17 cellular contexts compared by ENCODE assay signal in genomic region chr16:850668-851067, GRCh38. TPM values are rescaled to one million over a fixed set of nuclear protein-coding genes. Genes with fewer than 3 reads are reported as not detected.
DNase-seq lines count a peak whose midpoint lies in the region; ATAC-seq and TF ChIP-seq lines count a peak whose summit lies in the region.
"Had no signal": no experiment of that assay in that cellular context is flagged by ENCODE, and none has a peak within 500 bp of the region (broad histone marks: within the 10 kb centered on the region; RNA-seq: fewer than 3 reads in every experiment).

No MANE protein-coding gene starts in this region.

- H3K4me1 Mint-ChIP-seq in T-helper 17 cell = peaks cover 4% of the 10 kb centered on the region
- H3K4me1 Mint-ChIP-seq: H9 had no signal

- H3K27ac Mint-ChIP-seq in T-helper 17 cell = peak overlapping the region; percentile 54
- H3K27ac Mint-ChIP-seq: H9, HFFc6 had no signal

- H3K4me1 ChIP-seq in right cardiac atrium (ENCODE audit: control insufficient read depth, insufficient read depth, low read length) (no peaks in the 10 kb centered on the region), heart right ventricle (no peaks in the 10 kb centered on the region), neuronal stem cell (ENCODE audit: control insufficient read depth in 2 of 2, insufficient read depth in 1 of 2, low read depth in 1 of 2, low read length in 2 of 2) (no peaks in the 10 kb centered on the region), thyroid gland (no peaks in the 10 kb centered on the region)

- H3K36me3 ChIP-seq in heart right ventricle = no peaks in the 10 kb centered on the region
- H3K36me3 ChIP-seq in neuronal stem cell (replicated peaks in 1 of 2; ENCODE audit: control insufficient read depth in 2 of 2, insufficient read depth in 2 of 2, low read length in 2 of 2) = no peaks in the 10 kb centered on the region
- H3K36me3 ChIP-seq in thyroid gland = no peaks in the 10 kb centered on the region

- H3K4me2 ChIP-seq in neuronal stem cell (ENCODE audit: insufficient read depth, low read length, poor library complexity, severe bottlenecking) = no peak overlapping the region
- H3K4me2 ChIP-seq: BLaER1 treated with 17β-estradiol and CSF1 and Interleukin-3, amounts not matched to agents 10 nM and 100 nM had no signal

- H3K9ac ChIP-seq in neuronal stem cell (ENCODE audit: low read depth, low read length, poor library complexity) = no peak overlapping the region
- H3K9ac ChIP-seq: BLaER1 treated with 17β-estradiol and CSF1 and Interleukin-3, amounts not matched to agents 10 nM and 100 nM had no signal

- H2BK12ac ChIP-seq in neuronal stem cell (ENCODE audit: low read length) = no peak overlapping the region

- H3K18ac ChIP-seq in neuronal stem cell (ENCODE audit: low read length) = no peak overlapping the region

- no peak overlapping the region for H3K4ac ChIP-seq in neuronal stem cell (ENCODE audit: low read length)

- H3K4me3 Mint-ChIP-seq in T-helper 17 cell = peak overlapping the region; percentile 5
- H3K4me3 Mint-ChIP-seq: CD4-positive, CD25-positive, alpha-beta regulatory T cell; H9; HFFc6 had no signal

- H3K27me3 ChIP-seq in right cardiac atrium (ENCODE audit: control insufficient read depth, insufficient read depth) (no peaks in the 10 kb centered on the region), heart right ventricle (peaks cover 0 to 6% (median 0%) of the 10 kb centered on the region in 7 donors), neuronal stem cell (ENCODE audit: control insufficient read depth in 3 of 3, insufficient read depth in 3 of 3, low read depth in 1 of 3, low read length in 3 of 3) (no peaks in the 10 kb centered on the region), thyroid gland (no peaks in the 10 kb centered on the region)

- no peak overlapping the region for H2AFZ ChIP-seq in neuronal stem cell (ENCODE audit: low read length)

- H3K79me1 ChIP-seq in neuronal stem cell (ENCODE audit: low read depth, low read length) = no peaks in the 10 kb centered on the region

- H3K9me3 ChIP-seq in right cardiac atrium (ENCODE audit: control insufficient read depth, low read length) (no peaks in the 10 kb centered on the region), heart right ventricle (peaks cover 0 to 31% (median 0%) of the 10 kb centered on the region in 11 donors), T-helper 17 cell (ENCODE audit: control insufficient read depth, low read length, poor library complexity, severe bottlenecking) (no peaks in the 10 kb centered on the region), neuronal stem cell (replicated peaks in 1 of 2; ENCODE audit: control insufficient read depth in 2 of 2, insufficient read depth in 1 of 2, low read depth in 1 of 2, low read length in 2 of 2) (peaks cover 24 to 43% of the 10 kb centered on the region in 2 donors), thyroid gland (no peaks in the 10 kb centered on the region)

- H2BK5ac ChIP-seq in neuronal stem cell (ENCODE audit: low read length) = no peak overlapping the region

- no peak overlapping the region for H2BK15ac ChIP-seq in neuronal stem cell (ENCODE audit: low read length)

- intact Hi-C loops in right cardiac atrium (cut with DNase I) (no loop called here), heart right ventricle (cut with DNase I) (no loop called here), thyroid gland (cut with DNase I) (no loop called here)

- peak overlapping the region; percentile 30 for H4K8ac ChIP-seq in neuronal stem cell (ENCODE audit: low read depth, low read length)

- TF ChIP-seq CTCF in heart right ventricle (IDR thresholded peaks at IDR 0.05) (no peak), thyroid gland (IDR thresholded peaks at IDR 0.05) (no peak)

- H3K27me3 Mint-ChIP-seq in T-helper 17 cell = no peaks in the 10 kb centered on the region
- H3K27me3 Mint-ChIP-seq: CD4-positive, CD25-positive, alpha-beta regulatory T cell had no signal

- H3K36me3 Mint-ChIP-seq in T-helper 17 cell (ENCODE audit: low read depth) = no peaks in the 10 kb centered on the region
- H3K36me3 Mint-ChIP-seq: CD4-positive, CD25-positive, alpha-beta regulatory T cell had no signal

- H3K4me3 ChIP-seq in right cardiac atrium (ENCODE audit: low read length) (no peak overlapping the region), heart right ventricle (no peak overlapping the region), neuronal stem cell (ENCODE audit: low read length in 2 of 2) (no peak overlapping the region), thyroid gland (replicated peaks in 1 of 3) (no peak overlapping the region)

- peak; percentile 4 to 31 (median 12) for DNase-seq in right cardiac atrium
- DNase-seq in heart right ventricle = no peak
- DNase-seq in T-helper 17 cell = no peak
- no peak for DNase-seq in neuronal stem cell (ENCODE audit: low spot score)
- DNase-seq in NCI-H446 treated with DMSO at 0.1 percent for 48 hours (lab: John Stamatoyannopoulos, UW) = no peak
- no peak for DNase-seq in SKM-1 (lab: John Stamatoyannopoulos, UW; ENCODE audit: unreplicated experiment)
- DNase-seq in thyroid gland = no peak
- DNase-seq: 8988T; AML-193; CD4-positive, CD25-positive, alpha-beta regulatory T cell; DMS79 treated with DMSO at 0.1 percent for 48 hours; EL; GOT3; H9; HFFc6 had no signal

- no peak overlapping the region for H2BK120ac ChIP-seq in neuronal stem cell (ENCODE audit: low read depth, low read length)

- ATAC-seq in right cardiac atrium (no peak), heart right ventricle (no peak), T-helper 17 cell (no peak)

- H3K27ac ChIP-seq in right cardiac atrium (ENCODE audit: low read length) (no peak overlapping the region), heart right ventricle (no peak overlapping the region), neuronal stem cell (replicated peaks; ENCODE audit: low read length) (no peak overlapping the region), thyroid gland (no peak overlapping the region)
- H3K27ac ChIP-seq: BLaER1 treated with 17β-estradiol and CSF1 and Interleukin-3, amounts not matched to agents 10 nM and 100 nM had no signal

- no peak overlapping the region for H3K23ac ChIP-seq in neuronal stem cell (ENCODE audit: low read depth, low read length, poor library complexity)

- H2AK5ac ChIP-seq in neuronal stem cell (ENCODE audit: low read depth, low read length) = no peak overlapping the region

- H3K14ac ChIP-seq in neuronal stem cell (ENCODE audit: low read length) = no peak overlapping the region

- H4K91ac ChIP-seq in neuronal stem cell (ENCODE audit: low read depth, low read length, poor library complexity) = no peak overlapping the region

- 93% methylated on average over 31 of the region's 31 CpGs for WGBS in right cardiac atrium
- WGBS in heart right ventricle, 2 donors = 91 to 92% methylated on average over 31 of the region's 31 CpGs
- WGBS in neuronal stem cell (ENCODE audit: extremely low coverage in 2 of 2, insufficient read length in 2 of 2, insufficient replicate concordance in 1 of 2), 2 donors = no CpG with 5 or more reads among the region's 31 CpGs
- 88 to 90% methylated on average over 31 of the region's 31 CpGs for WGBS in thyroid gland, 2 donors

- TF ChIP-seq POLR2A in thyroid gland (IDR thresholded peaks at IDR 0.05) = no peak

RNA-seq across cellular contexts. Expression of gene GNG13, which starts 50.1 kb away (rescaled TPM):
- not detected for total RNA-seq in right cardiac atrium
- polyA plus RNA-seq in right cardiac atrium = not detected
- not detected for total RNA-seq in heart right ventricle
- polyA plus RNA-seq in heart right ventricle = not detected
- total RNA-seq in T-helper 17 cell = not detected
- 0.52 TPM for polyA plus RNA-seq in neuronal stem cell (2013, experiment 1 of 2)
- polyA plus RNA-seq in neuronal stem cell (2013, experiment 2 of 2) = 0.51 TPM
- not detected for total RNA-seq in thyroid gland
- total RNA-seq: CD4-positive, CD25-positive, alpha-beta regulatory T cell; H9; HFFc6; HT1080 had no signal
- polyA plus RNA-seq: CD4-positive, CD25-positive, alpha-beta regulatory T cell had no signal

Comparison
In these comparisons a context has a peak if more than half of its experiments do, and no peak if none do; other contexts are left out.
1. DNase-seq: peak in right cardiac atrium (3 of 3); none in heart right ventricle (0 of 2), T-helper 17 cell (0 of 3), neuronal stem cell (single experiment), NCI-H446 treated with DMSO at 0.1 percent for 48 hours (single experiment), SKM-1 (single experiment) and thyroid gland (0 of 2).